In genomic region chr1:234244482-234244881, GRCh38 we compare ENCODE assay signal across 17 cellular contexts.
A peak's percentile ranks its signal among the peaks of the same experiment; 100 is the strongest.
DNase-seq lines count a peak whose midpoint lies in the region; ATAC-seq and TF ChIP-seq lines count a peak whose summit lies in the region.
"Had no signal": no experiment of that assay in that cellular context is flagged by ENCODE, and none has a peak within 500 bp of the region (broad histone marks: within the 10 kb centered on the region; RNA-seq: fewer than 3 reads in every experiment).

No MANE protein-coding gene starts in this region.

- no peaks in the 10 kb centered on the region for H3K9me3 ChIP-seq in ascending aorta
- H3K9me3 ChIP-seq: heart left ventricle, stomach had no signal

- H3K27ac Mint-ChIP-seq in CD14-positive monocyte: peak overlapping the region in 1 of 7 donors; percentile 75
- H3K27ac Mint-ChIP-seq: WTC11 had no signal

- peak overlapping the region in 1 of 2 donors; percentile 16 for H3K4me3 Mint-ChIP-seq in CD14-positive monocyte
- H3K4me3 Mint-ChIP-seq: WTC11 had no signal

- peaks cover 27% of the 10 kb centered on the region for H3K4me1 Mint-ChIP-seq in CD14-positive monocyte

- peak; percentile 32 for ATAC-seq in GM18505 (IDR thresholded peaks at IDR 0.05; ENCODE audit: unreplicated experiment)
- ATAC-seq in GM21390 (IDR thresholded peaks at IDR 0.05; ENCODE audit: unreplicated experiment): peak; percentile 21
- ATAC-seq in HG03378 (IDR thresholded peaks at IDR 0.05; ENCODE audit: unreplicated experiment): peak; percentile 34
- ATAC-seq: WTC11 had no signal

- no peak overlapping the region for H3K27ac ChIP-seq in ascending aorta
- H3K27ac ChIP-seq: heart left ventricle, stomach had no signal

- intact Hi-C loops in ascending aorta (cut with DNase I) (no loop called here), CD14-positive monocyte (cut with micrococcal nuclease) (no loop called here)

- H3K27me3 ChIP-seq in ascending aorta: no peaks in the 10 kb centered on the region
- H3K27me3 ChIP-seq: stomach had no signal

- no peaks in the 10 kb centered on the region for H3K36me3 ChIP-seq in ascending aorta
- H3K36me3 ChIP-seq: heart left ventricle, stomach had no signal

- no peak overlapping the region for H3K4me3 ChIP-seq in ascending aorta
- H3K4me3 ChIP-seq: heart left ventricle, stomach had no signal

- DNase-seq in medulla oblongata (ENCODE audit: extremely low spot score) (peak; percentile 37), ureter (ENCODE audit: low spot score) (no peak), ascending aorta (ENCODE audit: low spot score in 2 of 2) (no peak), CD14-positive monocyte (ENCODE audit: low spot score) (no peak)
- no peak for DNase-seq in activated effector memory CD4-positive, alpha-beta T cell treated with anti-CD3 and anti-CD28 coated beads, Interleukin-2, amount 50 U/mL, for 16 hours
- DNase-seq: activated CD8-positive, alpha-beta memory T cell treated with anti-CD3 and anti-CD28 coated beads, Interleukin-2, amount 50 U/mL, for 48 hours; cerebellar nuclear complex; H7; heart left ventricle; NCI-H2081 treated with DMSO at 0.1 percent for 48 hours; stimulated activated CD4-positive, alpha-beta T cell treated with anti-CD3 and anti-CD28 coated beads, Interleukin-4, amount 100 ng/mL, for 4 hours; stomach; SW 1271 had no signal

- peaks cover 0 to 5% of the 10 kb centered on the region in 2 donors for H3K36me3 Mint-ChIP-seq in CD14-positive monocyte

- TF ChIP-seq CTCF in ascending aorta (IDR thresholded peaks at IDR 0.05) (no peak), CD14-positive monocyte (IDR thresholded peaks at IDR 0.05) (no peak)

- TF ChIP-seq POLR2A in GM18505 (IDR thresholded peaks at IDR 0.05; ENCODE audit: borderline replicate concordance, extremely low read depth, insufficient read depth, insufficient read length): no peak

- no peaks in the 10 kb centered on the region for H3K4me1 ChIP-seq in ascending aorta
- H3K4me1 ChIP-seq: stomach had no signal

- peaks cover 13 to 21% (median 19%) of the 10 kb centered on the region in 7 donors for H3K9me3 Mint-ChIP-seq in CD14-positive monocyte

- peaks cover 0 to 6% (median 3%) of the 10 kb centered on the region in 3 donors for H3K27me3 Mint-ChIP-seq in CD14-positive monocyte (ENCODE audit: low read depth in 3 of 3)
